ENCODE assay signal across 1 cellular context in genomic region chr17:51153210-51154072, GRCh38.
TF ChIP-seq lines count a peak whose summit lies in the region.

NME1 (plus strand) TSS chr17:51153559; CDS start chr17:51155655, 2,096 bp downstream.

TF ChIP-seq in GM23338, 12 proteins besides CTCF, POLR2A, EP300 and RAD21 (continued from another document):
- TF ChIP-seq ETS1 (IDR thresholded peaks at IDR 0.05) (peak; percentile 88), ZNF114 (CRISPR knock-in tag; IDR thresholded peaks at IDR 0.05) (0 out of 2 replicates have a peak, but pooled peaks have one; percentile 19), NANOG (IDR thresholded peaks at IDR 0.05; ENCODE audit: borderline replicate concordance) (no peak)
